Comparison of ENCODE assay signal across 8 cellular contexts in genomic region chr1:232629250-232630046, GRCh38. TPM values are rescaled to one million over a fixed set of nuclear protein-coding genes. Genes with fewer than 3 reads are reported as not detected.
DNase-seq lines count a peak whose midpoint lies in the region; ATAC-seq and TF ChIP-seq lines count a peak whose summit lies in the region.

No MANE protein-coding gene starts in this region.

- TF ChIP-seq POLR2A in spleen (IDR thresholded peaks at IDR 0.05): no peak

- ATAC-seq in GM18508 (IDR thresholded peaks at IDR 0.05; ENCODE audit: insufficient read depth, unreplicated experiment): peak; percentile 20
- peak; percentile 41 for ATAC-seq in HG02970 (IDR thresholded peaks at IDR 0.05; ENCODE audit: low FRiP score, unreplicated experiment)

- H2AFZ ChIP-seq in PC-9: no peak overlapping the region

- no peaks in the 10 kb centered on the region for H3K36me3 ChIP-seq in PC-9 (ENCODE audit: low read depth)
- no peaks in the 10 kb centered on the region for H3K36me3 ChIP-seq in spleen

- no peaks in the 10 kb centered on the region for H3K79me2 ChIP-seq in PC-9 (ENCODE audit: low read depth)

- H3K27ac Mint-ChIP-seq in immature natural killer cell: no peak overlapping the region

- H3K9me3 Mint-ChIP-seq in immature natural killer cell: no peaks in the 10 kb centered on the region

- no peak for DNase-seq in PC-9
- DNase-seq in astrocyte of the spinal cord (ENCODE audit: low read depth, low spot score): peak; percentile 24
- DNase-seq in immature natural killer cell: no peak
- peak; percentile 87 for DNase-seq in spleen
- no peak for DNase-seq in kidney glomerular epithelial cell (lab: John Stamatoyannopoulos, UW)

- peaks cover 18% of the 10 kb centered on the region for H3F3A ChIP-seq in PC-9 (ENCODE audit: insufficient read depth, low read depth)

- CTCF ChIA-PET in PC-9 (lab: Charles Lee): no interaction called here

- peak overlapping the region; percentile 83 to 89 (median 86) for H3K4me3 Mint-ChIP-seq in immature natural killer cell

- H3K36me3 Mint-ChIP-seq in immature natural killer cell: no peaks in the 10 kb centered on the region

- POLR2A ChIA-PET in PC-9 (lab: Charles Lee; ENCODE audit: unreplicated experiment): no interaction called here

- H3K4me3 ChIP-seq in PC-9 (peak overlapping the region; percentile 14; the same call in 1 of the 2 replicates), astrocyte of the spinal cord (ENCODE audit: low read depth, low read length) (peak overlapping the region; percentile 58), spleen (peak overlapping the region; percentile 65 to 90 (median 79))

- no TSS peak for BruUV-seq in PC-9 (replicated peaks; lab: Mats Ljungman, UMichigan)

- 0 to 4% (median 1%) methylated on average over 42 to 96 of the region's 96 CpGs for WGBS in spleen, 5 donors

- intact Hi-C loops in PC-9 (cut with micrococcal nuclease; ENCODE audit: unreplicated experiment): no loop called here
- intact Hi-C loops in spleen (cut with DNase I; ENCODE audit: low total_unique reads): loop anchor here (10.0 kb wide), 2 partner anchors 325 to 545 kb away; partner anchors contain the start of gene NTPCR

- in situ Hi-C loops in astrocyte of the spinal cord (cut with HindIII; ENCODE audit: low sequenced_read_pairs): no loop called here

- H3K27me3 Mint-ChIP-seq in immature natural killer cell (ENCODE audit: low read depth in 3 of 3): peaks cover 8 to 16% (median 11%) of the 10 kb centered on the region in 3 donors

- H3K9me2 ChIP-seq in PC-9 (ENCODE audit: insufficient read depth): no peaks in the 10 kb centered on the region

- H3K27me3 ChIP-seq in PC-9 (ENCODE audit: insufficient read depth, low read depth) (no peaks in the 10 kb centered on the region), spleen (replicated peaks in 1 of 7) (peaks cover 0 to 56% (median 10%) of the 10 kb centered on the region in 7 donors)

- H3K4me1 Mint-ChIP-seq in immature natural killer cell: peaks cover 14 to 26% of the 10 kb centered on the region in 2 donors

- H3K4me2 ChIP-seq in PC-9: peak overlapping the region; percentile 28

- H3K27ac ChIP-seq in 22Rv1 (peak overlapping the region; percentile 67), PC-9 (no peak overlapping the region), spleen (peak overlapping the region in 7 of 8 donors; percentile 58 to 87 (median 84))

- TF ChIP-seq CTCF in 22Rv1 (IDR thresholded peaks at IDR 0.05) (no peak), PC-9 (conservative IDR thresholded peaks at IDR 0.05) (no peak), astrocyte of the spinal cord (IDR thresholded peaks at IDR 0.05; ENCODE audit: low read depth, low read length) (no peak), spleen (IDR thresholded peaks at IDR 0.05 in 8 of 11, conservative IDR thresholded peaks at IDR 0.05 in 3 of 11) (no peak)

- H3K9me3 ChIP-seq in PC-9 (ENCODE audit: insufficient read depth, low read depth) (no peaks in the 10 kb centered on the region), spleen (no peaks in the 10 kb centered on the region)

- H3K4me1 ChIP-seq in PC-9 (replicated peaks; ENCODE audit: insufficient read depth) (peaks cover 20% of the 10 kb centered on the region), spleen (peaks cover 5 to 75% (median 34%) of the 10 kb centered on the region in 6 donors)

- no peaks in the 10 kb centered on the region for H4K20me1 ChIP-seq in PC-9 (ENCODE audit: insufficient read depth)

RNA-seq across cellular contexts. Expression of gene SIPA1L2, which starts 0.5 kb away (rescaled TPM):
- not detected in 2 replicates for total RNA-seq in PC-9 (2021)
- polyA plus RNA-seq in immature natural killer cell: under 1 TPM in 1 of 3 donors, not detected in 2; 0.54 TPM
- total RNA-seq in spleen: 10 to 100 TPM; 18.4 to 67.7 (median 34.6) TPM
- 1 to 10 TPM; 1.1 to 5.3 (median 2.3) TPM for polyA plus RNA-seq in spleen

Comparison
In these comparisons a context has a peak if more than half of its experiments do, and no peak if none do; other contexts are left out.
1. DNase-seq: peak in astrocyte of the spinal cord (single experiment) and spleen (single experiment); none in PC-9 (0 of 2), immature natural killer cell (0 of 3) and kidney glomerular epithelial cell (single experiment).
2. H3K4me3 ChIP-seq: peak in every context shown above with its lines; median percentile 79 in spleen; 58 in astrocyte of the spinal cord; 14 in PC-9.
3. RNA of gene SIPA1L2, which starts 0.5 kb away (total RNA-seq): 18.4 to 67.7 TPM in spleen; not detected in PC-9; every median in the first group is over 10 times any median in the second.